ENCODE assay signal across 1 cellular context in the genomic region with DNA sequence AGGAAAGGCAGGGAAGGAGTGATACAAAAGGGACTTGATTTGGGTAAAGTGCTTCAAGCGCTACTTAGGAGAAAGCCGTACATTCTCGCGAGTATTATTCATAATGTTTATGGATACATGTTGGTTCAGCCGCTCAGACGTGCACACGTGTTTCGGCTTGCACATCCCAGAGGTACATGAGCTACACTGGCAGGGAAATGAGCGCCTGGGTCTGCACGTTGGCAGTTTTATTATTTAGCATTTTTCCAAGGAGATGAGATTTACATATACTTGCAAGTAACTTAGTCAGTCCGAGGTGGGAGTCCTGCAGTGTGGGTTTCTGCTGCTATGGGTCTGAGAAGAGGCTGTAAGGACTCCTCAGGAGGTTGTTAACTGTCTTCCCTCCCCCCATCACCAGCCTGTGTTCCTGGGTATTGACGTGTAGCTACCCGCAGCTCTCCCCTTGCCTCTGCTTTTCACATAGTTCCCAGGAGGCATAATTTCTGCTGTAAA.
TF ChIP-seq lines count a peak whose summit lies in the region.

No MANE protein-coding gene starts in this region.

TF ChIP-seq in WTC11, 78 proteins besides CTCF, POLR2A, EP300 and RAD21 (continued from another document):
- TF ChIP-seq, protein P1, sequence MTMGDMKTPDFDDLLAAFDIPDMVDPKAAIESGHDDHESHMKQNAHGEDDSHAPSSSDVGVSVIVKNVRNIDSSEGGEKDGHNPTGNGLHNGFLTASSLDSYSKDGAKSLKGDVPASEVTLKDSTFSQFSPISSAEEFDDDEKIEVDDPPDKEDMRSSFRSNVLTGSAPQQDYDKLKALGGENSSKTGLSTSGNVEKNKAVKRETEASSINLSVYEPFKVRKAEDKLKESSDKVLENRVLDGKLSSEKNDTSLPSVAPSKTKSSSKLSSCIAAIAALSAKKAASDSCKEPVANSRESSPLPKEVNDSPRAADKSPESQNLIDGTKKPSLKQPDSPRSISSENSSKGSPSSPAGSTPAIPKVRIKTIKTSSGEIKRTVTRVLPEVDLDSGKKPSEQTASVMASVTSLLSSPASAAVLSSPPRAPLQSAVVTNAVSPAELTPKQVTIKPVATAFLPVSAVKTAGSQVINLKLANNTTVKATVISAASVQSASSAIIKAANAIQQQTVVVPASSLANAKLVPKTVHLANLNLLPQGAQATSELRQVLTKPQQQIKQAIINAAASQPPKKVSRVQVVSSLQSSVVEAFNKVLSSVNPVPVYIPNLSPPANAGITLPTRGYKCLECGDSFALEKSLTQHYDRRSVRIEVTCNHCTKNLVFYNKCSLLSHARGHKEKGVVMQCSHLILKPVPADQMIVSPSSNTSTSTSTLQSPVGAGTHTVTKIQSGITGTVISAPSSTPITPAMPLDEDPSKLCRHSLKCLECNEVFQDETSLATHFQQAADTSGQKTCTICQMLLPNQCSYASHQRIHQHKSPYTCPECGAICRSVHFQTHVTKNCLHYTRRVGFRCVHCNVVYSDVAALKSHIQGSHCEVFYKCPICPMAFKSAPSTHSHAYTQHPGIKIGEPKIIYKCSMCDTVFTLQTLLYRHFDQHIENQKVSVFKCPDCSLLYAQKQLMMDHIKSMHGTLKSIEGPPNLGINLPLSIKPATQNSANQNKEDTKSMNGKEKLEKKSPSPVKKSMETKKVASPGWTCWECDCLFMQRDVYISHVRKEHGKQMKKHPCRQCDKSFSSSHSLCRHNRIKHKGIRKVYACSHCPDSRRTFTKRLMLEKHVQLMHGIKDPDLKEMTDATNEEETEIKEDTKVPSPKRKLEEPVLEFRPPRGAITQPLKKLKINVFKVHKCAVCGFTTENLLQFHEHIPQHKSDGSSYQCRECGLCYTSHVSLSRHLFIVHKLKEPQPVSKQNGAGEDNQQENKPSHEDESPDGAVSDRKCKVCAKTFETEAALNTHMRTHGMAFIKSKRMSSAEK (CRISPR knock-in tag; IDR thresholded peaks at IDR 0.05; ENCODE audit: borderline replicate concordance), result no peak
TF ChIP-seq in WTC11: peak in this region for 0.
